ENCODE assay signal across 9 cellular contexts in genomic region chr19:4597975-4598671, GRCh38. TPM values are rescaled to one million over a fixed set of nuclear protein-coding genes. Genes with fewer than 3 reads are reported as not detected.
A peak's percentile ranks its signal among the peaks of the same experiment; 100 is the strongest.
DNase-seq lines count a peak whose midpoint lies in the region; FAIRE-seq and TF ChIP-seq lines count a peak whose summit lies in the region.
"Had no signal": no experiment of that assay in that cellular context is flagged by ENCODE, and none has a peak within 500 bp of the region (broad histone marks: within the 10 kb centered on the region; RNA-seq: fewer than 3 reads in every experiment).

No MANE protein-coding gene starts in this region.

- FAIRE-seq in H54 (lab: Jason Lieb, UNC): no peak

- H3K27ac ChIP-seq in Peyer's patch: no peak overlapping the region
- H3K27ac ChIP-seq in stomach: no peak overlapping the region
- no peak overlapping the region for H3K27ac ChIP-seq in dorsolateral prefrontal cortex
- H3K27ac ChIP-seq: uterus had no signal

- TF ChIP-seq EP300 in stomach (IDR thresholded peaks at IDR 0.05): no peak

- H3K36me3 ChIP-seq in Peyer's patch (no peaks in the 10 kb centered on the region), kidney epithelial cell (ENCODE audit: control insufficient read depth, insufficient read depth, low read length) (no peaks in the 10 kb centered on the region), stomach (no peaks in the 10 kb centered on the region)
- H3K36me3 ChIP-seq: uterus had no signal

- intact Hi-C loops in stomach (cut with DNase I; ENCODE audit: low total_unique reads): no loop called here
- intact Hi-C loops in dorsolateral prefrontal cortex (cut with DNase I): no loop called here

- TF ChIP-seq POLR2A in H54 (IDR thresholded peaks at IDR 0.05; ENCODE audit: low read depth, low read length): no peak
- no peak for TF ChIP-seq POLR2A in Peyer's patch (IDR thresholded peaks at IDR 0.05)
- no peak for TF ChIP-seq POLR2A in stomach (IDR thresholded peaks at IDR 0.05)

- H3K9me3 ChIP-seq in Peyer's patch: no peaks in the 10 kb centered on the region
- no peaks in the 10 kb centered on the region for H3K9me3 ChIP-seq in stomach
- H3K9me3 ChIP-seq: uterus had no signal

- peaks cover 0 to 13% of the 10 kb centered on the region in 2 donors for H3K27me3 ChIP-seq in Peyer's patch
- H3K27me3 ChIP-seq in kidney epithelial cell (ENCODE audit: control insufficient read depth, insufficient read depth, low read length): peaks cover 25% of the 10 kb centered on the region
- H3K27me3 ChIP-seq in stomach: peaks cover 6 to 86% (median 48%) of the 10 kb centered on the region in 3 donors
- H3K27me3 ChIP-seq in dorsolateral prefrontal cortex: peaks cover 0 to 48% (median 19%) of the 10 kb centered on the region in 45 donors

- H3K4me3 ChIP-seq in Peyer's patch: peak overlapping the region in 3 of 4 donors; percentile 10 to 24 (median 14)
- peak overlapping the region; percentile 7 for H3K4me3 ChIP-seq in kidney epithelial cell (ENCODE audit: low read depth, low read length)
- H3K4me3 ChIP-seq in stomach: peak overlapping the region in 2 of 4 donors; percentile 17 to 28
- H3K4me3 ChIP-seq in dorsolateral prefrontal cortex: peak overlapping the region in 10 of 59 donors; percentile 19 to 41 (median 34)
- H3K4me3 ChIP-seq: uterus had no signal

- 1 to 5% (median 1%) methylated on average over 18 to 32 of the region's 32 CpGs for WGBS in stomach, 5 donors

- TF ChIP-seq CTCF in Peyer's patch (IDR thresholded peaks at IDR 0.05) (no peak), kidney epithelial cell (IDR thresholded peaks at IDR 0.05; ENCODE audit: insufficient read depth, low read length, poor library complexity, severe bottlenecking) (no peak), stomach (IDR thresholded peaks at IDR 0.05) (no peak), dorsolateral prefrontal cortex (IDR thresholded peaks at IDR 0.05 in 54 of 56, conservative IDR thresholded peaks at IDR 0.05 in 2 of 56; ENCODE audit: low read depth in 1 of 56, partially characterized antibody in 56 of 56) (no peak)

- peaks cover 0 to 10% (median 0%) of the 10 kb centered on the region in 4 donors for H3K4me1 ChIP-seq in Peyer's patch
- H3K4me1 ChIP-seq in stomach: peaks cover 4 to 19% (median 11%) of the 10 kb centered on the region in 4 donors
- H3K4me1 ChIP-seq: uterus had no signal

- DNase-seq in 8988T (peak; percentile 63), H54 (ENCODE audit: insufficient read length, low spot score) (peak; percentile 85), Peyer's patch (peak in 2 of 3 donors; percentile 53 to 59), kidney epithelial cell (ENCODE audit: low read depth) (no peak), stomach (peak; percentile 34), cerebellar nuclear complex (lab: John Stamatoyannopoulos, UW) (no peak), dorsolateral prefrontal cortex (no peak)
- peak; percentile 48 for DNase-seq in activated naive CD4-positive, alpha-beta T cell treated with anti-CD3 and anti-CD28 coated beads, Interleukin-2, amount 50 U/mL, for 16 hours

RNA-seq across cellular contexts. Expression of gene SEMA6B, which starts 38.6 kb away (rescaled TPM):
- total RNA-seq in Peyer's patch: 1 to 10 TPM; 1.2 to 9.9 (median 3.2) TPM
- 0.13 and 0.55 TPM in 2 replicates for total RNA-seq in kidney epithelial cell
- 1 to 10 TPM in 4 of 5 donors, not detected in 1; 1.2 to 6.7 (median 2.1) TPM for total RNA-seq in stomach
- 1 to 10 TPM; 1.7 to 2.1 (median 1.9) TPM for polyA plus RNA-seq in stomach
- total RNA-seq in dorsolateral prefrontal cortex: 100 to 1,000 TPM in 56 of 120 experiments, 10 to 100 TPM in 64; 32.4 to 162 (median 98.7) TPM

RNA-seq across cellular contexts. Expression of gene TNFAIP8L1, which starts 41.2 kb away (rescaled TPM):
- total RNA-seq in Peyer's patch (10 to 100 TPM in 2 of 4 donors, 1 to 10 TPM in 2; 7.0 to 16.5 (median 11.0) TPM), kidney epithelial cell (0.75 and 1.2 TPM in 2 replicates), stomach (10 to 100 TPM in 2 of 5 donors, 1 to 10 TPM in 3; 7.0 to 43.4 (median 9.5) TPM), dorsolateral prefrontal cortex (10 to 100 TPM in 117 of 120 experiments, 1 to 10 TPM in 3; 6.5 to 31.1 (median 19.5) TPM)
- 1 to 10 TPM; 5.3 to 5.5 (median 5.4) TPM for polyA plus RNA-seq in stomach

RNA-seq across cellular contexts. Expression of gene LRG1, which starts 58.3 kb away (rescaled TPM):
- 1 to 10 TPM; 1.7 to 3.5 (median 3.0) TPM for total RNA-seq in Peyer's patch
- total RNA-seq in kidney epithelial cell: 0.21 and 0.25 TPM in 2 replicates
- 10 to 100 TPM in 1 of 5 donors, 1 to 10 TPM in 3, not detected in 1; 4.2 to 17.2 (median 7.3) TPM for total RNA-seq in stomach
- 10 to 100 TPM in 2 of 3 donors, 1 to 10 TPM in 1; 2.1 to 23.3 (median 16.1) TPM for polyA plus RNA-seq in stomach
- total RNA-seq in dorsolateral prefrontal cortex: 1 to 10 TPM in 34 of 120 experiments, under 1 TPM in 72, not detected in 14; 0.13 to 3.5 (median 0.68) TPM

Comparison
In these comparisons a context has a peak if more than half of its experiments do, and no peak if none do; other contexts are left out.
1. DNase-seq: peak in 8988T (single experiment), H54 (single experiment), Peyer's patch (2 of 3), activated naive CD4-positive, alpha-beta T cell treated with anti-CD3 and anti-CD28 coated beads, Interleukin-2, amount 50 U/mL, for 16 hours (single experiment) and stomach (single experiment); none in kidney epithelial cell (single experiment), cerebellar nuclear complex (0 of 2) and dorsolateral prefrontal cortex (0 of 10).